28 cellular contexts compared by ENCODE assay signal in the genomic region with DNA sequence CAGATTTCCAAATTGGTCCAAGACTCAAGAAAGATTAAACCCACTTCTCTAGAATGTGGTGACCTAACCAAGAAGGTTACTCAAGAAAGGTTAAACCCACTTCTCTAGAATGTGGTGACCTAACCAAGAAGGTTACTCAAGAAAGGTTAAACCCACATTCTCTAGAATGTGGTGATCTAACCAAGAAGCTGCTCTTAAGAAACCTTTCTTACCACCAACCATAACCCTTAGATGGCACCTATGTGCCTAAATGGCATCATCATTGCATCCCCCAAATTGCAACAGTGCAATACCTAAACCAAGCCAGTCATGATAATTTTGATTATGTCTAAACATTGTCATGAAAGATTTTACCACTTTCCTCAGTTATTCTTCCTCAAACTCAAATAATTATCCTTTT.
"Had no signal": no experiment of that assay in that cellular context is flagged by ENCODE, and none has a peak within 500 bp of the region (broad histone marks: within the 10 kb centered on the region; RNA-seq: fewer than 3 reads in every experiment).

No MANE protein-coding gene starts in this region.

- H3K27ac ChIP-seq: neural progenitor cell, ovary, parathyroid adenoma, psoas muscle, right lobe of liver, sigmoid colon, thoracic aorta, thyroid gland, tibial nerve, upper lobe of left lung, vagina had no signal

- H3K9me3 Mint-ChIP-seq: natural killer cell; neural progenitor cell; stimulated activated effector memory CD8-positive, alpha-beta T cell treated with anti-CD3 and anti-CD28 coated beads, Interleukin-12 subunit alpha, Interleukin-12 subunit beta, amount 100 ng/mL, for 72 hours; stimulated activated naive CD8-positive, alpha-beta T cell treated with anti-CD3 and anti-CD28 coated beads, Interleukin-15, Interleukin-2, amounts not matched to agents 100 ng/mL and 50 ng/mL, for 24 hours had no signal

- H3K4me3 Mint-ChIP-seq: naive thymus-derived CD4-positive, alpha-beta T cell; natural killer cell; nephron; neural progenitor cell; stimulated activated effector memory CD8-positive, alpha-beta T cell treated with anti-CD3 and anti-CD28 coated beads, Interleukin-12 subunit alpha, Interleukin-12 subunit beta, amount 100 ng/mL, for 72 hours; stimulated activated naive CD8-positive, alpha-beta T cell treated with anti-CD3 and anti-CD28 coated beads, Interleukin-15, Interleukin-2, amounts not matched to agents 100 ng/mL and 50 ng/mL, for 24 hours had no signal

- H3K27me3 Mint-ChIP-seq: progenitor cell of endocrine pancreas had no signal

- H3K36me3 Mint-ChIP-seq: naive thymus-derived CD4-positive, alpha-beta T cell; natural killer cell; neural progenitor cell; stimulated activated effector memory CD8-positive, alpha-beta T cell treated with anti-CD3 and anti-CD28 coated beads, Interleukin-12 subunit alpha, Interleukin-12 subunit beta, amount 100 ng/mL, for 72 hours had no signal

- H3K27ac Mint-ChIP-seq: naive thymus-derived CD4-positive, alpha-beta T cell; natural killer cell; nephron; neural progenitor cell; progenitor cell of endocrine pancreas; stimulated activated effector memory CD8-positive, alpha-beta T cell treated with anti-CD3 and anti-CD28 coated beads, Interleukin-12 subunit alpha, Interleukin-12 subunit beta, amount 100 ng/mL, for 72 hours; stimulated activated naive CD8-positive, alpha-beta T cell treated with anti-CD3 and anti-CD28 coated beads, Interleukin-15, Interleukin-2, amounts not matched to agents 100 ng/mL and 50 ng/mL, for 24 hours had no signal

- H3K27me3 ChIP-seq: neural progenitor cell, ovary, right lobe of liver, sigmoid colon, thyroid gland, tibial nerve, upper lobe of left lung, vagina had no signal

- H3K9me3 ChIP-seq: ovary, psoas muscle, right lobe of liver, sigmoid colon, thoracic aorta, thyroid gland, tibial nerve, upper lobe of left lung, vagina had no signal

- ATAC-seq: naive thymus-derived CD4-positive, alpha-beta T cell; natural killer cell; psoas muscle; right cardiac atrium; right lobe of liver; stimulated activated effector memory CD8-positive, alpha-beta T cell treated with anti-CD3 and anti-CD28 coated beads, Interleukin-12 subunit alpha, Interleukin-12 subunit beta, amount 100 ng/mL, for 72 hours had no signal

- H3K4me1 Mint-ChIP-seq: naive thymus-derived CD4-positive, alpha-beta T cell; natural killer cell; nephron; neural progenitor cell; stimulated activated effector memory CD8-positive, alpha-beta T cell treated with anti-CD3 and anti-CD28 coated beads, Interleukin-12 subunit alpha, Interleukin-12 subunit beta, amount 100 ng/mL, for 72 hours had no signal

- DNase-seq: naive thymus-derived CD4-positive, alpha-beta T cell; natural killer cell; occipital lobe; ovary; posterior cingulate gyrus; psoas muscle; right cardiac atrium; right lobe of liver; sigmoid colon; small intestine; stimulated activated CD4-positive, alpha-beta T cell treated with anti-CD3 and anti-CD28 coated beads, Interleukin-15, amount 100 ng/mL, for 24 hours; stimulated activated CD4-positive, alpha-beta T cell treated with anti-CD3 and anti-CD28 coated beads, Interleukin-2, amount 100 ng/mL, for 24 hours; stimulated activated CD4-positive, alpha-beta T cell treated with anti-CD3 and anti-CD28 coated beads, Interleukin-2, amount 100 ng/mL, for 48 hours; stimulated activated CD4-positive, alpha-beta T cell treated with anti-CD3 and anti-CD28 coated beads, Interleukin-4, amount 100 ng/mL, for 24 hours; stimulated activated naive CD4-positive, alpha-beta T cell; thyroid gland; trophoblast cell; upper lobe of left lung had no signal

- H3K4me1 ChIP-seq: neural progenitor cell, parathyroid adenoma, psoas muscle, right lobe of liver, sigmoid colon, thyroid gland, tibial nerve, upper lobe of left lung, vagina had no signal

- H3K4me3 ChIP-seq: neural progenitor cell, ovary, psoas muscle, right lobe of liver, sigmoid colon, thoracic aorta, thyroid gland, tibial nerve, upper lobe of left lung, vagina had no signal

- FAIRE-seq: small intestine, urothelium cell line had no signal

- H3K36me3 ChIP-seq: neural progenitor cell, ovary, right lobe of liver, sigmoid colon, thoracic aorta, thyroid gland, tibial nerve, upper lobe of left lung, vagina had no signal
